Comparison of ENCODE assay signal across 1 cellular context in the genomic region with DNA sequence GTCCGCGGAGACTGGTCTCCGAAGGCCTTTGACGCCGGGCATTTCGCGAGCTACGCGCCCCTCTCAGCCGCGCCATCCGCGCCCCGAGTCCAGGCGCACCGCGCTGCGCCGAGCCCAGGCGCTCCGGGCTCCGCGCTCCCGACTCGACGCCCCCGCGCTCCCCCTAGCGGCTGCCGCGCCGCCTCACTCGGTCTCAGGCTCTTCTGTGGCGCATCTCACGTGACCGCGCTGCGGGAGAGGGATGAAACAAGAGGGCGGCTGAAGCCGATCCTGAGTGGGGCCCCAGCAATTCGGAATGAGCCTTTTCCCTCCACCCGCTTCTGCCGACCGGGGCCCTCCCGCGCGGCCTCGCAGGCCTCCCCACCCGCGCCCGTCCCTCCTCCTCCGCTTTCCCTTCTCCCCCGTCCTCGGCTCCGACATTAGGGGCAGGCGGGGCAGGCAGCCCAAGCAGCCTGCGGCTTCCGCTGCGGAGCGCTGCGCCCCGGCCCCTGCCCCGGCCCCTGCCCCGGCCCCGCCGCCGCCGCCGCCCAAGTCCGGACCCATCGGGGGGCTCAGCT.
TF ChIP-seq lines count a peak whose summit lies in the region.

No MANE protein-coding gene starts in this region.

TF ChIP-seq in K562, 482 proteins besides CTCF, POLR2A, EP300 and RAD21 (continued from another document and continues in another):
- TF ChIP-seq, protein P1, sequence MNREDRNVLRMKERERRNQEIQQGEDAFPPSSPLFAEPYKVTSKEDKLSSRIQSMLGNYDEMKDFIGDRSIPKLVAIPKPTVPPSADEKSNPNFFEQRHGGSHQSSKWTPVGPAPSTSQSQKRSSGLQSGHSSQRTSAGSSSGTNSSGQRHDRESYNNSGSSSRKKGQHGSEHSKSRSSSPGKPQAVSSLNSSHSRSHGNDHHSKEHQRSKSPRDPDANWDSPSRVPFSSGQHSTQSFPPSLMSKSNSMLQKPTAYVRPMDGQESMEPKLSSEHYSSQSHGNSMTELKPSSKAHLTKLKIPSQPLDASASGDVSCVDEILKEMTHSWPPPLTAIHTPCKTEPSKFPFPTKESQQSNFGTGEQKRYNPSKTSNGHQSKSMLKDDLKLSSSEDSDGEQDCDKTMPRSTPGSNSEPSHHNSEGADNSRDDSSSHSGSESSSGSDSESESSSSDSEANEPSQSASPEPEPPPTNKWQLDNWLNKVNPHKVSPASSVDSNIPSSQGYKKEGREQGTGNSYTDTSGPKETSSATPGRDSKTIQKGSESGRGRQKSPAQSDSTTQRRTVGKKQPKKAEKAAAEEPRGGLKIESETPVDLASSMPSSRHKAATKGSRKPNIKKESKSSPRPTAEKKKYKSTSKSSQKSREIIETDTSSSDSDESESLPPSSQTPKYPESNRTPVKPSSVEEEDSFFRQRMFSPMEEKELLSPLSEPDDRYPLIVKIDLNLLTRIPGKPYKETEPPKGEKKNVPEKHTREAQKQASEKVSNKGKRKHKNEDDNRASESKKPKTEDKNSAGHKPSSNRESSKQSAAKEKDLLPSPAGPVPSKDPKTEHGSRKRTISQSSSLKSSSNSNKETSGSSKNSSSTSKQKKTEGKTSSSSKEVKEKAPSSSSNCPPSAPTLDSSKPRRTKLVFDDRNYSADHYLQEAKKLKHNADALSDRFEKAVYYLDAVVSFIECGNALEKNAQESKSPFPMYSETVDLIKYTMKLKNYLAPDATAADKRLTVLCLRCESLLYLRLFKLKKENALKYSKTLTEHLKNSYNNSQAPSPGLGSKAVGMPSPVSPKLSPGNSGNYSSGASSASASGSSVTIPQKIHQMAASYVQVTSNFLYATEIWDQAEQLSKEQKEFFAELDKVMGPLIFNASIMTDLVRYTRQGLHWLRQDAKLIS (CRISPR knock-in tag; IDR thresholded peaks at IDR 0.05): no peak
- TF ChIP-seq L3MBTL2 (IDR thresholded peaks at IDR 0.05) (peak; percentile 80), ZNF76 (CRISPR knock-in tag; IDR thresholded peaks at IDR 0.05; ENCODE audit: borderline replicate concordance) (no peak), ELF4 (CRISPR knock-in tag; IDR thresholded peaks at IDR 0.05) (no peak), MAZ (CRISPR knock-in tag; conservative IDR thresholded peaks at IDR 0.05 in 1 of 2, IDR thresholded peaks at IDR 0.05 in 1 of 2) (peak; percentile 84 to 92), GATAD2B (IDR thresholded peaks at IDR 0.05; ENCODE audit: borderline replicate concordance) (0 out of 2 replicates have a peak, but pooled peaks have one; percentile 22), CCNT2 (IDR thresholded peaks at IDR 0.05; ENCODE audit: borderline replicate concordance, extremely low read depth, insufficient read length, low read depth, low read length) (peak; percentile 46), FOXK2 (conservative IDR thresholded peaks at IDR 0.05 in 1 of 2, IDR thresholded peaks at IDR 0.05 in 1 of 2; ENCODE audit: low read depth in 2 of 2) (peak in 1 of 2 experiments; percentile 74; a peak in 2 of 4 replicates), PPARD (CRISPR knock-in tag; IDR thresholded peaks at IDR 0.05) (no peak), IRF2 (CRISPR knock-in tag; IDR thresholded peaks at IDR 0.05) (no peak), ZSCAN32 (CRISPR knock-in tag; IDR thresholded peaks at IDR 0.05) (no peak), TEAD1 (CRISPR knock-in tag; IDR thresholded peaks at IDR 0.05) (peak in 1 of 2 experiments; percentile 64; a peak in 1 of 4 replicates), BRD9 (IDR thresholded peaks at IDR 0.05; ENCODE audit: low read depth, partially characterized antibody) (no peak), ELF1 (tag; IDR thresholded peaks at IDR 0.05) (no peak), NONO (IDR thresholded peaks at IDR 0.05; ENCODE audit: low read depth in 2 of 2, low read length in 1 of 2) (no peak), TEAD2 (tag; IDR thresholded peaks at IDR 0.05) (no peak), ZNF347 (CRISPR knock-in tag; IDR thresholded peaks at IDR 0.05; ENCODE audit: low read depth) (no peak), DPF2 (IDR thresholded peaks at IDR 0.05) (no peak), KDM4B (IDR thresholded peaks at IDR 0.05; ENCODE audit: borderline replicate concordance in 2 of 2, low read depth in 1 of 2) (no peak), ZNF12 (CRISPR knock-in tag; IDR thresholded peaks at IDR 0.05) (no peak), NCOA6 (IDR thresholded peaks at IDR 0.05) (peak; percentile 35; the same call in 1 of the 2 replicates), NFIC (IDR thresholded peaks at IDR 0.05) (peak; percentile 54), ZNF507 (tag; conservative IDR thresholded peaks at IDR 0.05) (no peak), ZNF384 (IDR thresholded peaks at IDR 0.05; ENCODE audit: low read depth, low read length) (0 out of 2 replicates have a peak, but pooled peaks have one; percentile 37), HMG20A (CRISPR knock-in tag; conservative IDR thresholded peaks at IDR 0.05) (no peak), TCF7L2 (IDR thresholded peaks at IDR 0.05; ENCODE audit: low read depth, low read length) (no peak), MCM7 (IDR thresholded peaks at IDR 0.05) (no peak), KLF13 (tag; IDR thresholded peaks at IDR 0.05; ENCODE audit: borderline replicate concordance, low read depth) (no peak)
- TF ChIP-seq, protein P2, sequence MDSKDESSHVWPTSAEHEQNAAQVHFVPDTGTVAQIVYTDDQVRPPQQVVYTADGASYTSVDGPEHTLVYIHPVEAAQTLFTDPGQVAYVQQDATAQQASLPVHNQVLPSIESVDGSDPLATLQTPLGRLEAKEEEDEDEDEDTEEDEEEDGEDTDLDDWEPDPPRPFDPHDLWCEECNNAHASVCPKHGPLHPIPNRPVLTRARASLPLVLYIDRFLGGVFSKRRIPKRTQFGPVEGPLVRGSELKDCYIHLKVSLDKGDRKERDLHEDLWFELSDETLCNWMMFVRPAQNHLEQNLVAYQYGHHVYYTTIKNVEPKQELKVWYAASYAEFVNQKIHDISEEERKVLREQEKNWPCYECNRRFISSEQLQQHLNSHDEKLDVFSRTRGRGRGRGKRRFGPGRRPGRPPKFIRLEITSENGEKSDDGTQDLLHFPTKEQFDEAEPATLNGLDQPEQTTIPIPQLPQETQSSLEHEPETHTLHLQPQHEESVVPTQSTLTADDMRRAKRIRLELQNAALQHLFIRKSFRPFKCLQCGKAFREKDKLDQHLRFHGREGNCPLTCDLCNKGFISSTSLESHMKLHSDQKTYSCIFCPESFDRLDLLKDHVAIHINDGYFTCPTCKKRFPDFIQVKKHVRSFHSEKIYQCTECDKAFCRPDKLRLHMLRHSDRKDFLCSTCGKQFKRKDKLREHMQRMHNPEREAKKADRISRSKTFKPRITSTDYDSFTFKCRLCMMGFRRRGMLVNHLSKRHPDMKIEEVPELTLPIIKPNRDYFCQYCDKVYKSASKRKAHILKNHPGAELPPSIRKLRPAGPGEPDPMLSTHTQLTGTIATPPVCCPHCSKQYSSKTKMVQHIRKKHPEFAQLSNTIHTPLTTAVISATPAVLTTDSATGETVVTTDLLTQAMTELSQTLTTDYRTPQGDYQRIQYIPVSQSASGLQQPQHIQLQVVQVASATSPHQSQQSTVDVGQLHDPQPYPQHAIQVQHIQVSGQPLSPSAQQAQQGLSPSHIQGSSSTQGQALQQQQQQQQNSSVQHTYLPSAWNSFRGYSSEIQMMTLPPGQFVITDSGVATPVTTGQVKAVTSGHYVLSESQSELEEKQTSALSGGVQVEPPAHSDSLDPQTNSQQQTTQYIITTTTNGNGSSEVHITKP (IDR thresholded peaks at IDR 0.05; ENCODE audit: partially characterized antibody): peak; percentile 90
- TF ChIP-seq, protein P3, sequence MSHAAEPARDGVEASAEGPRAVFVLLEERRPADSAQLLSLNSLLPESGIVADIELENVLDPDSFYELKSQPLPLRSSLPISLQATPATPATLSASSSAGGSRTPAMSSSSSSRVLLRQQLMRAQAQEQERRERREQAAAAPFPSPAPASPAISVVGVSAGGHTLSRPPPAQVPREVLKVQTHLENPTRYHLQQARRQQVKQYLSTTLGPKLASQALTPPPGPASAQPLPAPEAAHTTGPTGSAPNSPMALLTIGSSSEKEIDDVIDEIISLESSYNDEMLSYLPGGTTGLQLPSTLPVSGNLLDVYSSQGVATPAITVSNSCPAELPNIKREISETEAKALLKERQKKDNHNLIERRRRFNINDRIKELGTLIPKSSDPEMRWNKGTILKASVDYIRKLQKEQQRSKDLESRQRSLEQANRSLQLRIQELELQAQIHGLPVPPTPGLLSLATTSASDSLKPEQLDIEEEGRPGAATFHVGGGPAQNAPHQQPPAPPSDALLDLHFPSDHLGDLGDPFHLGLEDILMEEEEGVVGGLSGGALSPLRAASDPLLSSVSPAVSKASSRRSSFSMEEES (CRISPR knock-in tag; IDR thresholded peaks at IDR 0.05): peak; percentile 97
- TF ChIP-seq, protein P4, sequence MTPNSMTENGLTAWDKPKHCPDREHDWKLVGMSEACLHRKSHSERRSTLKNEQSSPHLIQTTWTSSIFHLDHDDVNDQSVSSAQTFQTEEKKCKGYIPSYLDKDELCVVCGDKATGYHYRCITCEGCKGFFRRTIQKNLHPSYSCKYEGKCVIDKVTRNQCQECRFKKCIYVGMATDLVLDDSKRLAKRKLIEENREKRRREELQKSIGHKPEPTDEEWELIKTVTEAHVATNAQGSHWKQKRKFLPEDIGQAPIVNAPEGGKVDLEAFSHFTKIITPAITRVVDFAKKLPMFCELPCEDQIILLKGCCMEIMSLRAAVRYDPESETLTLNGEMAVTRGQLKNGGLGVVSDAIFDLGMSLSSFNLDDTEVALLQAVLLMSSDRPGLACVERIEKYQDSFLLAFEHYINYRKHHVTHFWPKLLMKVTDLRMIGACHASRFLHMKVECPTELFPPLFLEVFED (CRISPR knock-in tag; conservative IDR thresholded peaks at IDR 0.05): no peak
- TF ChIP-seq, protein P5, sequence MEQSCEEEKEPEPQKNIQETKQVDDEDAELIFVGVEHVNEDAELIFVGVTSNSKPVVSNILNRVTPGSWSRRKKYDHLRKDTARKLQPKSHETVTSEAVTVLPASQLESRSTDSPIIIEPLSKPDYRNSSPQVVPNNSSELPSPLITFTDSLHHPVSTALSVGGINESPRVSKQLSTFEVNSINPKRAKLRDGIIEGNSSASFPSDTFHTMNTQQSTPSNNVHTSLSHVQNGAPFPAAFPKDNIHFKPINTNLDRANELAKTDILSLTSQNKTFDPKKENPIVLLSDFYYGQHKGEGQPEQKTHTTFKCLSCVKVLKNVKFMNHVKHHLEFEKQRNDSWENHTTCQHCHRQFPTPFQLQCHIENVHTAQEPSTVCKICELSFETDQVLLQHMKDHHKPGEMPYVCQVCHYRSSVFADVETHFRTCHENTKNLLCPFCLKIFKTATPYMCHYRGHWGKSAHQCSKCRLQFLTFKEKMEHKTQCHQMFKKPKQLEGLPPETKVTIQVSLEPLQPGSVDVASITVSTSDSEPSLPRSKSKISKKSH (CRISPR knock-in tag; IDR thresholded peaks at IDR 0.05): no peak
- TF ChIP-seq, protein P6, sequence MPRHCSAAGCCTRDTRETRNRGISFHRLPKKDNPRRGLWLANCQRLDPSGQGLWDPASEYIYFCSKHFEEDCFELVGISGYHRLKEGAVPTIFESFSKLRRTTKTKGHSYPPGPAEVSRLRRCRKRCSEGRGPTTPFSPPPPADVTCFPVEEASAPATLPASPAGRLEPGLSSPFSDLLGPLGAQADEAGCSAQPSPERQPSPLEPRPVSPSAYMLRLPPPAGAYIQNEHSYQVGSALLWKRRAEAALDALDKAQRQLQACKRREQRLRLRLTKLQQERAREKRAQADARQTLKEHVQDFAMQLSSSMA (CRISPR knock-in tag; IDR thresholded peaks at IDR 0.05): no peak; the same call in 1 of the 2 replicates
- TF ChIP-seq, protein P7, sequence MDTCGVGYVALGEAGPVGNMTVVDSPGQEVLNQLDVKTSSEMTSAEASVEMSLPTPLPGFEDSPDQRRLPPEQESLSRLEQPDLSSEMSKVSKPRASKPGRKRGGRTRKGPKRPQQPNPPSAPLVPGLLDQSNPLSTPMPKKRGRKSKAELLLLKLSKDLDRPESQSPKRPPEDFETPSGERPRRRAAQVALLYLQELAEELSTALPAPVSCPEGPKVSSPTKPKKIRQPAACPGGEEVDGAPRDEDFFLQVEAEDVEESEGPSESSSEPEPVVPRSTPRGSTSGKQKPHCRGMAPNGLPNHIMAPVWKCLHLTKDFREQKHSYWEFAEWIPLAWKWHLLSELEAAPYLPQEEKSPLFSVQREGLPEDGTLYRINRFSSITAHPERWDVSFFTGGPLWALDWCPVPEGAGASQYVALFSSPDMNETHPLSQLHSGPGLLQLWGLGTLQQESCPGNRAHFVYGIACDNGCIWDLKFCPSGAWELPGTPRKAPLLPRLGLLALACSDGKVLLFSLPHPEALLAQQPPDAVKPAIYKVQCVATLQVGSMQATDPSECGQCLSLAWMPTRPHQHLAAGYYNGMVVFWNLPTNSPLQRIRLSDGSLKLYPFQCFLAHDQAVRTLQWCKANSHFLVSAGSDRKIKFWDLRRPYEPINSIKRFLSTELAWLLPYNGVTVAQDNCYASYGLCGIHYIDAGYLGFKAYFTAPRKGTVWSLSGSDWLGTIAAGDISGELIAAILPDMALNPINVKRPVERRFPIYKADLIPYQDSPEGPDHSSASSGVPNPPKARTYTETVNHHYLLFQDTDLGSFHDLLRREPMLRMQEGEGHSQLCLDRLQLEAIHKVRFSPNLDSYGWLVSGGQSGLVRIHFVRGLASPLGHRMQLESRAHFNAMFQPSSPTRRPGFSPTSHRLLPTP (IDR thresholded peaks at IDR 0.05; ENCODE audit: borderline replicate concordance, extremely low read depth, insufficient read length): no peak
